ENCODE assay signal across 1 cellular context in genomic region chr9:128020692-128021091, GRCh38.
A peak's percentile ranks its signal among the peaks of the same experiment; 100 is the strongest.
TF ChIP-seq lines count a peak whose summit lies in the region.

No MANE protein-coding gene starts in this region.

TF ChIP-seq in GM12878, 131 proteins besides CTCF, POLR2A, EP300 and RAD21:
- TF ChIP-seq PML (IDR thresholded peaks at IDR 0.05; ENCODE audit: low read length) (no peak), SMC3 (IDR thresholded peaks at IDR 0.05; ENCODE audit: borderline replicate concordance, low read length) (peak; percentile 16; the same call in 1 of the 2 replicates)
TF ChIP-seq in GM12878: peak in this region for 1.
